8 cellular contexts compared by ENCODE assay signal in the genomic region with DNA sequence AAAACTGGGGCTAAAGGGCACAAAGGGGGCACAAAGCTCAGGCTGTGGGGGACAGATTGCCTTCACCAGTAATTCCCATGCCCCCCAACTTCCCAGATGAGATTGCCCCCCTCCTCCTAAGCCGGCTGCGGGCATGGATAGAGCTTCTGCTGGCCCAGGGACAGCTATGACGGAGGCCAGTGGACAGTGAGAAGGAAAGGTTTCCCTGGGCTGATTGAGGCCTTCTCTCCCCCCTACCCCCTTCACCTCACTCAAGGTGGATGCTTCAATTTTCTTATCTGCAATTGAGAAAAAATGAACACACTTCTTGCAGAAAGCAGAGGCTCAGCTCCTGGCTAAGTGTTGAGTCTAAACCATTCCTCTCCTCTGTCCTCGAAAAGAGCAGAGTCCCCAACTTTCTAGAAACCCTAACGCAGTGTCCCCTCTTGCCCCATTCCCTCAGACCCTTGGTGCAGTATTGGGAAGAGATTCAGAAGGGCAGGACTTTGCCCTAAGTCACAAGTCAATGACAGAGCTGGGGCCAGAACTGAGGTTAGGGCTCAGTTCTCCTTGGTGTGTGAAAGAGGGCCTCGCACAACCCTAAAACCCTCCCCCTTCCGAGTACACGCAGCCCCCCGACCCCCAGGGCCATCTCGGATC. TPM values are rescaled to one million over a fixed set of nuclear protein-coding genes. Genes with fewer than 3 reads are reported as not detected.
DNase-seq lines count a peak whose midpoint lies in the region; ATAC-seq and TF ChIP-seq lines count a peak whose summit lies in the region.

No MANE protein-coding gene starts in this region.

- peaks cover 4 to 6% of the 10 kb centered on the region in 2 donors for H3K36me3 Mint-ChIP-seq in activated T-cell treated with anti-CD3 and anti-CD28 coated beads, Interleukin-2, amount 50 U/mL, for 72 hours (ENCODE audit: insufficient read depth in 2 of 2)
- H3K36me3 Mint-ChIP-seq in central memory CD8-positive, alpha-beta T cell (ENCODE audit: insufficient read depth) = no peaks in the 10 kb centered on the region

- H3K4me3 Mint-ChIP-seq in activated T-cell treated with anti-CD3 and anti-CD28 coated beads, Interleukin-2, amount 50 U/mL, for 72 hours = peak overlapping the region; percentile 90
- peak overlapping the region; percentile 76 for H3K4me3 Mint-ChIP-seq in central memory CD8-positive, alpha-beta T cell

- H3K36me3 ChIP-seq in lung (ENCODE audit: control insufficient read depth in 2 of 2, insufficient read depth in 2 of 2, low read length in 2 of 2) (no peaks in the 10 kb centered on the region), upper lobe of right lung (peaks cover 4% of the 10 kb centered on the region)

- TF ChIP-seq CTCF in lung (IDR thresholded peaks at IDR 0.05; ENCODE audit: control extremely low read depth, extremely low read depth) (no peak), upper lobe of right lung (IDR thresholded peaks at IDR 0.05) (no peak)

- no peaks in the 10 kb centered on the region for H3K9me3 Mint-ChIP-seq in activated T-cell treated with anti-CD3 and anti-CD28 coated beads, Interleukin-2, amount 50 U/mL, for 72 hours
- H3K9me3 Mint-ChIP-seq in central memory CD8-positive, alpha-beta T cell = no peaks in the 10 kb centered on the region

- DNase-seq in activated T-cell treated with anti-CD3 and anti-CD28 coated beads, Interleukin-2, amount 50 U/mL, for 72 hours = no peak
- DNase-seq in activated T-cell treated with anti-CD3 and anti-CD28 coated beads for 4 hours = no peak
- no peak for DNase-seq in central memory CD8-positive, alpha-beta T cell (ENCODE audit: low spot score in 2 of 2)
- DNase-seq in lung (ENCODE audit: low spot score) = no peak
- no peak for DNase-seq in upper lobe of right lung
- DNase-seq in UCSD-AML1 (lab: John Stamatoyannopoulos, UW; ENCODE audit: unreplicated experiment) = no peak
- DNase-seq in NCI-H446 treated with DMSO at 0.1 percent for 48 hours (lab: John Stamatoyannopoulos, UW) = no peak

- ATAC-seq in activated T-cell treated with anti-CD3 and anti-CD28 coated beads, Interleukin-2, amount 50 U/mL, for 72 hours (replicated peaks in 1 of 2) = no peak
- peak; percentile 26 for ATAC-seq in central memory CD8-positive, alpha-beta T cell (replicated peaks; ENCODE audit: extremely low read depth, poor library complexity, severe bottlenecking)
- ATAC-seq in lung (ENCODE audit: insufficient read depth, low FRiP score) (no peak), upper lobe of right lung (peak; percentile 0), HG02852 (IDR thresholded peaks at IDR 0.05; ENCODE audit: unreplicated experiment) (no peak)

- peak overlapping the region; percentile 50 for H3K27ac Mint-ChIP-seq in activated T-cell treated with anti-CD3 and anti-CD28 coated beads, Interleukin-2, amount 50 U/mL, for 72 hours
- peak overlapping the region; percentile 46 for H3K27ac Mint-ChIP-seq in central memory CD8-positive, alpha-beta T cell (ENCODE audit: low read depth)

- H3K4me3 ChIP-seq in lung (peak overlapping the region; percentile 86), upper lobe of right lung (peak overlapping the region; percentile 67)

- intact Hi-C loops in upper lobe of right lung (cut with DNase I) = no loop called here

- H3K4me1 Mint-ChIP-seq in activated T-cell treated with anti-CD3 and anti-CD28 coated beads, Interleukin-2, amount 50 U/mL, for 72 hours (ENCODE audit: low read depth) = peaks cover 47% of the 10 kb centered on the region
- H3K4me1 Mint-ChIP-seq in central memory CD8-positive, alpha-beta T cell = peaks cover 12% of the 10 kb centered on the region

- 28% methylated on average over 10 of the region's 10 CpGs for WGBS in lung, 2 donors

- H3K4me1 ChIP-seq in lung (ENCODE audit: control insufficient read depth in 2 of 2, insufficient read depth in 2 of 2, low read length in 2 of 2) (peaks cover 8 to 10% of the 10 kb centered on the region in 2 donors), upper lobe of right lung (peaks cover 50% of the 10 kb centered on the region)

- H3K27me3 Mint-ChIP-seq in activated T-cell treated with anti-CD3 and anti-CD28 coated beads, Interleukin-2, amount 50 U/mL, for 72 hours (ENCODE audit: low read depth) = no peaks in the 10 kb centered on the region
- peaks cover 9% of the 10 kb centered on the region for H3K27me3 Mint-ChIP-seq in central memory CD8-positive, alpha-beta T cell

- H3K27ac ChIP-seq in lung (ENCODE audit: low read depth in 1 of 2, low read length in 1 of 2) (peak overlapping the region; percentile 89 to 96), upper lobe of right lung (peak overlapping the region; percentile 86)

- H3K27me3 ChIP-seq in lung (ENCODE audit: control insufficient read depth, insufficient read depth) = no peaks in the 10 kb centered on the region
- H3K27me3 ChIP-seq in upper lobe of right lung = no peaks in the 10 kb centered on the region

- H3K9me3 ChIP-seq in lung (ENCODE audit: control insufficient read depth in 2 of 2, insufficient read depth in 1 of 2, low read length in 1 of 2) (no peaks in the 10 kb centered on the region), upper lobe of right lung (no peaks in the 10 kb centered on the region)

RNA-seq across cellular contexts. Expression of a gene that starts 0.8 kb away (rescaled TPM):
- total RNA-seq in activated T-cell treated with anti-CD3 and anti-CD28 coated beads, Interleukin-2, amount 50 U/mL, for 72 hours = 10 to 100 TPM; 37.7 to 51.1 TPM
- total RNA-seq in lung (100 to 1,000 TPM; 250 to 313 TPM), upper lobe of right lung (345 TPM)
- polyA plus RNA-seq in lung = 100 to 1,000 TPM; 239 to 258 TPM

RNA-seq across cellular contexts. Expression of a gene that starts 15.5 kb away (rescaled TPM):
- 10 to 100 TPM; 35.4 to 38.8 TPM for total RNA-seq in activated T-cell treated with anti-CD3 and anti-CD28 coated beads, Interleukin-2, amount 50 U/mL, for 72 hours
- total RNA-seq in lung (10 to 100 TPM; 21.3 to 45.5 TPM), upper lobe of right lung (46.5 TPM)
- 10 to 100 TPM; 24.9 to 57.5 TPM for polyA plus RNA-seq in lung

RNA-seq across cellular contexts. Expression of a gene that starts 30.7 kb away (rescaled TPM):
- under 1 TPM; 0.67 to 0.83 TPM for total RNA-seq in activated T-cell treated with anti-CD3 and anti-CD28 coated beads, Interleukin-2, amount 50 U/mL, for 72 hours
- total RNA-seq in lung (not detected), upper lobe of right lung (not detected)
- polyA plus RNA-seq in lung = under 1 TPM; 0.03 to 0.28 TPM

RNA-seq across cellular contexts. Expression of a gene that starts 39.3 kb away (rescaled TPM):
- 1 to 10 TPM; 3.5 to 5.1 TPM for total RNA-seq in activated T-cell treated with anti-CD3 and anti-CD28 coated beads, Interleukin-2, amount 50 U/mL, for 72 hours
- under 1 TPM; 0.46 to 0.49 TPM for total RNA-seq in lung
- polyA plus RNA-seq in lung = under 1 TPM; 0.14 to 0.24 TPM
- total RNA-seq in upper lobe of right lung = 0.29 TPM

RNA-seq across cellular contexts. Expression of a gene that starts 40.8 kb away (rescaled TPM):
- not detected for total RNA-seq in activated T-cell treated with anti-CD3 and anti-CD28 coated beads, Interleukin-2, amount 50 U/mL, for 72 hours
- under 1 TPM in 1 of 2 donors, not detected in 1; 0.12 TPM for total RNA-seq in lung
- polyA plus RNA-seq in lung = not detected
- total RNA-seq in upper lobe of right lung = not detected

Comparison
In these comparisons a context has a peak if more than half of its experiments do, and no peak if none do; other contexts are left out.
1. ATAC-seq: peak in central memory CD8-positive, alpha-beta T cell (single experiment) and upper lobe of right lung (single experiment); none in activated T-cell treated with anti-CD3 and anti-CD28 coated beads, Interleukin-2, amount 50 U/mL, for 72 hours (0 of 2), lung (single experiment) and HG02852 (single experiment).